10 cellular contexts compared by ENCODE assay signal in the genomic region with DNA sequence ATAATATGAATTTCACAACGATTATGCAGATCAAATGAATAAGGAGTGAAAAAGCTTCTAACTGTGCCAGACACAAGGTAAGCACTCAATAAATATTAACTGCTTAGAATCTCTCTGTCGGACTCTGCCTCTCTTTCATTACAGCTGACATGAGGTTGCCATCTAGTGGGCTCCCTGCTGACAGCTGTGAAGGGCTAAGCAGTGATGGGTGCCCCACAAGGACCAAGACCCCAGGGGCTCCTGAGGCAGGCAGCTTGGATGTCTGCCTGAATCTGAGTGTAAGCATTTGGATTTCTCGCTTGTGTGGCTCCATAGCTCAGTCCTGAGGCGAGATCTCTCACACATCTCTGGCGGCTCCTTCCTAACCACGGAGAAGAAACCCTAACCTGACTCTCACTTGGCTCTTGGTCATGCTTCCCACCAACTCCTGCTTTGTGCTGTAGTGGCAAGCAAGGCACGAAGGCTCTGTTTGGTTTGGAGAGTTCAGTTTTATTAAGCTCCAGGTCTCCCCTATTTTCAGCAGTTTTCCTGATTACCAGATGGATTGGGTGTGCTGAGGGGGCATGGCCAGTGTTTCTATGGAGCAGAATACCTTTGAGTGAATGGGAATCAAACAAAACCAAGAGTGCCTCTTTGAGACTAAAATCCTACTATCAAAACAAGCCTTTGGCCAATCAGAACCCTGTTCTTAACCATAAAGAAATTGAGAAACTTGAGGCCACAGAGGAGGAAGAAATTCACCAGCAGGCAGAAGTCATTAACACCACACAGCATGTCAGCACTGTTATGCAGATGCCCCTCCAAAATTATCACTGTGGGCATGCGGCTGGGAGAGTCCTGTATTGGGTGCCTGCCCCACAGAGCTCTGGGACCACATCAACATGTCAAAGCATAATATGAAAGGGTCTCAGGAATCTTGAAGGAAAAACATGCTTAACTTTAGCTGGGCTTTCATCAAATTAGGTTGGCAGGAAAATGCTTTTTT.
DNase-seq lines count a peak whose midpoint lies in the region; ATAC-seq and TF ChIP-seq lines count a peak whose summit lies in the region.
"Had no signal": no experiment of that assay in that cellular context is flagged by ENCODE, and none has a peak within 500 bp of the region (broad histone marks: within the 10 kb centered on the region; RNA-seq: fewer than 3 reads in every experiment).

No MANE protein-coding gene starts in this region.

- no peaks in the 10 kb centered on the region for H3F3A ChIP-seq in smooth muscle cell (ENCODE audit: low read depth)

- H3K79me2 ChIP-seq in smooth muscle cell (ENCODE audit: low read depth), result no peaks in the 10 kb centered on the region

- no peak overlapping the region for H3K4me2 ChIP-seq in smooth muscle cell

- WGBS in esophagus muscularis mucosa, result 58% methylated on average over 8 of the region's 8 CpGs
- WGBS in smooth muscle cell (ENCODE audit: low lambda C conversion rate), result 37% methylated on average over 8 of the region's 8 CpGs

- TF ChIP-seq CTCF in esophagus muscularis mucosa (IDR thresholded peaks at IDR 0.05), result peak in 2 of 3 experiments; percentile 17 to 22
- peak; percentile 42 for TF ChIP-seq CTCF in smooth muscle cell (IDR thresholded peaks at IDR 0.05; ENCODE audit: borderline replicate concordance, insufficient read depth, poor library complexity, severe bottlenecking)
- no peak for TF ChIP-seq CTCF in BE2C (IDR thresholded peaks at IDR 0.05; ENCODE audit: low read depth, low read length)

- no peak for TF ChIP-seq EP300 in esophagus muscularis mucosa (IDR thresholded peaks at IDR 0.05)

- no peak overlapping the region for H3K4me3 ChIP-seq in esophagus muscularis mucosa
- H3K4me3 ChIP-seq in smooth muscle cell, result no peak overlapping the region
- H3K4me3 ChIP-seq in BE2C (ENCODE audit: low read depth, low read length), result no peak overlapping the region

- H3K27me3 ChIP-seq in esophagus muscularis mucosa (no peaks in the 10 kb centered on the region), smooth muscle cell (ENCODE audit: low read depth) (no peaks in the 10 kb centered on the region), BE2C (no peaks in the 10 kb centered on the region)

- H3K9ac ChIP-seq in smooth muscle cell (ENCODE audit: low read depth), result no peak overlapping the region

- TF ChIP-seq POLR2A in esophagus muscularis mucosa (IDR thresholded peaks at IDR 0.05; ENCODE audit: low read depth), result no peak

- H3K27ac ChIP-seq in esophagus muscularis mucosa (replicated peaks in 1 of 4), result no peak overlapping the region
- no peak overlapping the region for H3K27ac ChIP-seq in smooth muscle cell (ENCODE audit: low read depth)

- H2AFZ ChIP-seq in smooth muscle cell (ENCODE audit: low read depth), result no peak overlapping the region

- H3K9me3 ChIP-seq in esophagus muscularis mucosa (no peaks in the 10 kb centered on the region), smooth muscle cell (replicated peaks; ENCODE audit: low read depth) (no peaks in the 10 kb centered on the region), BE2C (peaks cover 3% of the 10 kb centered on the region; the same call in 1 of the 2 replicates)

- H3K4me1 ChIP-seq in esophagus muscularis mucosa (no peaks in the 10 kb centered on the region), smooth muscle cell (ENCODE audit: low read depth) (no peaks in the 10 kb centered on the region), BE2C (no peaks in the 10 kb centered on the region)

- ATAC-seq in HG03196 (IDR thresholded peaks at IDR 0.05; ENCODE audit: unreplicated experiment), result no peak

- intact Hi-C loops in esophagus muscularis mucosa (cut with DNase I), result no loop called here

- H4K20me1 ChIP-seq in smooth muscle cell (ENCODE audit: low read depth), result no peaks in the 10 kb centered on the region

- DNase-seq in NOMO-1 treated with DMSO at 0.1 percent for 48 hours (lab: John Stamatoyannopoulos, UW; ENCODE audit: unreplicated experiment), result peak; percentile 24
- DNase-seq in NOMO-1 treated with dmso at 0.1 percent for 144 hours (lab: John Stamatoyannopoulos, UW; ENCODE audit: unreplicated experiment), result no peak
- DNase-seq in NCI-H1105 (lab: John Stamatoyannopoulos, UW), result peak; percentile 29
- DNase-seq in esophagus muscularis mucosa (ENCODE audit: extremely low spot score), result no peak
- DNase-seq in smooth muscle cell (lab: John Stamatoyannopoulos, UW; ENCODE audit: unreplicated experiment), result no peak
- DNase-seq in BE2C, result no peak
- no peak for DNase-seq in SIG-M5 (lab: John Stamatoyannopoulos, UW)
- DNase-seq: activated CD4-positive, alpha-beta memory T cell treated with anti-CD3 and anti-CD28 coated beads, Interleukin-2, amount 10 ng/mL, durations not matched to agents 7 days and 5 days; naive B cell had no signal

- H3K36me3 ChIP-seq in esophagus muscularis mucosa (no peaks in the 10 kb centered on the region), smooth muscle cell (ENCODE audit: low read depth) (no peaks in the 10 kb centered on the region), BE2C (no peaks in the 10 kb centered on the region)

Comparison
In these comparisons a context has a peak if more than half of its experiments do, and no peak if none do; other contexts are left out.
1. DNase-seq: peak in NOMO-1 treated with DMSO at 0.1 percent for 48 hours (single experiment) and NCI-H1105 (single experiment); none in NOMO-1 treated with dmso at 0.1 percent for 144 hours (single experiment), esophagus muscularis mucosa (single experiment), smooth muscle cell (single experiment), BE2C (single experiment) and SIG-M5 (single experiment).